In genomic region chr16:17258848-17259713, GRCh38 we compare ENCODE assay signal across 11 cellular contexts.
DNase-seq lines count a peak whose midpoint lies in the region; ATAC-seq and TF ChIP-seq lines count a peak whose summit lies in the region.
"Had no signal": no experiment of that assay in that cellular context is flagged by ENCODE, and none has a peak within 500 bp of the region (broad histone marks: within the 10 kb centered on the region; RNA-seq: fewer than 3 reads in every experiment).

No MANE protein-coding gene starts in this region.

- H3K4me3 Mint-ChIP-seq in activated CD4-positive, alpha-beta memory T cell treated with anti-CD3 and anti-CD28 coated beads for 36 hours = no peak overlapping the region
- peak overlapping the region in 2 of 10 donors; percentile 5 to 19 for H3K4me3 Mint-ChIP-seq in naive thymus-derived CD8-positive, alpha-beta T cell

- H3K36me3 ChIP-seq in smooth muscle cell (ENCODE audit: low read depth) = no peaks in the 10 kb centered on the region

- WGBS in smooth muscle cell (ENCODE audit: low lambda C conversion rate) = 87% methylated on average over 23 of the region's 23 CpGs

- peak overlapping the region; percentile 0 for H3K4me2 ChIP-seq in smooth muscle cell

- no peaks in the 10 kb centered on the region for H3F3A ChIP-seq in smooth muscle cell (ENCODE audit: low read depth)

- H3K9ac ChIP-seq in smooth muscle cell (ENCODE audit: low read depth) = no peak overlapping the region

- intact Hi-C loops in activated CD4-positive, alpha-beta memory T cell treated with anti-CD3 and anti-CD28 coated beads for 36 hours (cut with micrococcal nuclease) = no loop called here

- H3K4me1 Mint-ChIP-seq in activated CD4-positive, alpha-beta memory T cell treated with anti-CD3 and anti-CD28 coated beads for 36 hours (ENCODE audit: low read depth) = peaks cover 12% of the 10 kb centered on the region
- H3K4me1 Mint-ChIP-seq in naive thymus-derived CD8-positive, alpha-beta T cell = peaks cover 16 to 47% (median 25%) of the 10 kb centered on the region in 4 donors

- H3K27ac Mint-ChIP-seq in activated CD4-positive, alpha-beta memory T cell treated with anti-CD3 and anti-CD28 coated beads for 36 hours = no peak overlapping the region
- H3K27ac Mint-ChIP-seq in naive thymus-derived CD8-positive, alpha-beta T cell = peak overlapping the region in 2 of 10 donors; percentile 53 to 55

- H3K9me3 Mint-ChIP-seq in activated CD4-positive, alpha-beta memory T cell treated with anti-CD3 and anti-CD28 coated beads for 36 hours = no peaks in the 10 kb centered on the region
- H3K9me3 Mint-ChIP-seq in naive thymus-derived CD8-positive, alpha-beta T cell = no peaks in the 10 kb centered on the region

- no peak for TF ChIP-seq CTCF in smooth muscle cell (IDR thresholded peaks at IDR 0.05; ENCODE audit: borderline replicate concordance, insufficient read depth, poor library complexity, severe bottlenecking)

- no peaks in the 10 kb centered on the region for H3K79me2 ChIP-seq in smooth muscle cell (ENCODE audit: low read depth)

- DNase-seq in GM19238 (ENCODE audit: insufficient read length, low spot score) (peak; percentile 50), smooth muscle cell (lab: John Stamatoyannopoulos, UW; ENCODE audit: unreplicated experiment) (no peak), NCI-H446 (lab: John Stamatoyannopoulos, UW) (no peak), cerebellar cortex (ENCODE audit: low spot score) (no peak)
- DNase-seq in activated CD4-positive, alpha-beta memory T cell treated with anti-CD3 and anti-CD28 coated beads for 36 hours = peak; percentile 18
- DNase-seq in stimulated activated naive CD4-positive, alpha-beta T cell (lab: John Stamatoyannopoulos, UW) = no peak
- no peak for DNase-seq in naive thymus-derived CD8-positive, alpha-beta T cell
- DNase-seq: amniotic stem cell, glutamatergic neuron, retina had no signal

- H3K27ac ChIP-seq in smooth muscle cell (ENCODE audit: low read depth) = no peak overlapping the region

- no peaks in the 10 kb centered on the region for H3K27me3 ChIP-seq in smooth muscle cell (ENCODE audit: low read depth)

- H3K27me3 Mint-ChIP-seq in activated CD4-positive, alpha-beta memory T cell treated with anti-CD3 and anti-CD28 coated beads for 36 hours = no peaks in the 10 kb centered on the region
- H3K27me3 Mint-ChIP-seq in naive thymus-derived CD8-positive, alpha-beta T cell = no peaks in the 10 kb centered on the region

- no peaks in the 10 kb centered on the region for H3K4me1 ChIP-seq in smooth muscle cell (ENCODE audit: low read depth)

- no peaks in the 10 kb centered on the region for H3K9me3 ChIP-seq in smooth muscle cell (replicated peaks; ENCODE audit: low read depth)

- POLR2A ChIA-PET in activated CD4-positive, alpha-beta memory T cell treated with anti-CD3 and anti-CD28 coated beads for 36 hours (lab: Charles Lee) = no interaction called here
- POLR2A ChIA-PET in naive thymus-derived CD8-positive, alpha-beta T cell (lab: Charles Lee) = no interaction called here

- no peak overlapping the region for H3K4me3 ChIP-seq in smooth muscle cell

- no peak overlapping the region for H2AFZ ChIP-seq in smooth muscle cell (ENCODE audit: low read depth)

- peak; percentile 58 for ATAC-seq in HG02938 (IDR thresholded peaks at IDR 0.05; ENCODE audit: unreplicated experiment)
- no peak for ATAC-seq in naive thymus-derived CD8-positive, alpha-beta T cell

- peaks cover 85% of the 10 kb centered on the region for H4K20me1 ChIP-seq in smooth muscle cell (ENCODE audit: low read depth)

- CTCF ChIA-PET in activated CD4-positive, alpha-beta memory T cell treated with anti-CD3 and anti-CD28 coated beads for 36 hours (lab: Charles Lee) = no interaction called here

- peaks cover 4% of the 10 kb centered on the region for H3K36me3 Mint-ChIP-seq in activated CD4-positive, alpha-beta memory T cell treated with anti-CD3 and anti-CD28 coated beads for 36 hours
- peaks cover 0 to 30% (median 10%) of the 10 kb centered on the region in 3 donors for H3K36me3 Mint-ChIP-seq in naive thymus-derived CD8-positive, alpha-beta T cell

Comparison
In these comparisons a context has a peak if more than half of its experiments do, and no peak if none do; other contexts are left out.
1. DNase-seq: peak in GM19238 (single experiment) and activated CD4-positive, alpha-beta memory T cell treated with anti-CD3 and anti-CD28 coated beads for 36 hours (single experiment); none in smooth muscle cell (single experiment), stimulated activated naive CD4-positive, alpha-beta T cell (0 of 6), NCI-H446 (0 of 2), cerebellar cortex (single experiment) and naive thymus-derived CD8-positive, alpha-beta T cell (0 of 10).